Comparison of ENCODE assay signal across 12 cellular contexts in the genomic region with DNA sequence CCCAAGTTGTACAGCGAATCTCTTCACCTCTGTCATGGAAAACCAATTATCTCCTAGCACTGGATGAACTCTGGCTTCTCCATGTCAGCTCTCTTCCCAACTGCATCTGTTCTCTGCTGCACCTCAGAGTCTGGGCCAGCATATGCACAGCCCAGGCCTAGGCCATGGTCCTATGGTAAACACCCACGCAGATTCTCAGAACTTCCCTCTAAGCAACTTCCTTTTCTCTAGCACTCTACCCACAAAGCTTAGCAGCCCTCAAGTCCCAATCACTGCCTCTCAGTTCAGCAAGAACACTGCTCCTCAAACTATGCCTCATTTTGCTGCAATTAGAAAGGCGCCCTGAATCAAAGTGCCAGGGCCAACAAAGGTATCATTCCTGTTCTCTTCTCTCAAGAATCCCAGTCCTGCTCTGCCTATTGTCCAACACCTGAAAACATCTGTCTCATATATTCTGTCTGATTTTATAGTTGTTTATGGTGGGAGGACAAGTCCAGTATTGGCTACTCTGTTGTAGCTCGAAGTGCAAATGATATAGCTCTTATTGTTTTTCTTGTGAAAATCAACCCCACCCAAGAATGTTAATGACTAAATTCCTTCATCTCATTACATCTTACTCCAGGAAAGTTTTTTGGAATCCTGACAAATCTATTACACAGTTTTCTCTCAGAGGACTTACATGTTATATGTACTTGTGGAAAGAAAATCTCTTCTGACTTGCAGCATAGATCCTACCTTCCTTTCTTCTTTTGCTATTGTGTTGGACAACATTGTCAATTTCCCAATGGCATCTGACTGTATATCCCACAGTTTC.
DNase-seq lines count a peak whose midpoint lies in the region; ATAC-seq, FAIRE-seq and TF ChIP-seq lines count a peak whose summit lies in the region.
"Had no signal": no experiment of that assay in that cellular context is flagged by ENCODE, and none has a peak within 500 bp of the region (broad histone marks: within the 10 kb centered on the region; RNA-seq: fewer than 3 reads in every experiment).

No MANE protein-coding gene starts in this region.

- no peak for FAIRE-seq in D721Med (lab: Jason Lieb, UNC)
- FAIRE-seq: kidney had no signal

- peak; percentile 68 for DNase-seq in CD1c-positive myeloid dendritic cell (ENCODE audit: extremely low spot score)
- peak; percentile 88 for DNase-seq in OCI-M1 (lab: John Stamatoyannopoulos, UW)
- DNase-seq in posterior cingulate gyrus, result no peak
- DNase-seq in NCI-H1417 treated with DMSO at 0.1 percent for 48 hours (lab: John Stamatoyannopoulos, UW), result no peak
- DNase-seq in D721Med (ENCODE audit: insufficient read length, low spot score), result no peak
- no peak for DNase-seq in activated effector memory CD4-positive, alpha-beta T cell treated with Interleukin-2 at 50 U/mL for 16 hours
- DNase-seq: activated CD4-positive, alpha-beta memory T cell treated with anti-CD3 and anti-CD28 coated beads, Interleukin-2, amount 10 ng/mL, durations not matched to agents 7 days and 5 days; kidney; NCI-H1930; SHP77 had no signal

- intact Hi-C loops in posterior cingulate gyrus (cut with DNase I), result no loop called here

- no peak for TF ChIP-seq CTCF in D721Med (IDR thresholded peaks at IDR 0.05; ENCODE audit: insufficient read depth, missing control alignments)

- ATAC-seq in GM19397 (IDR thresholded peaks at IDR 0.05; ENCODE audit: unreplicated experiment) (peak; percentile 89), HG02973 (IDR thresholded peaks at IDR 0.05; ENCODE audit: unreplicated experiment) (peak; percentile 78)

Comparison
In these comparisons a context has a peak if more than half of its experiments do, and no peak if none do; other contexts are left out.
1. DNase-seq: peak in CD1c-positive myeloid dendritic cell (single experiment) and OCI-M1 (single experiment); none in posterior cingulate gyrus (0 of 10), NCI-H1417 treated with DMSO at 0.1 percent for 48 hours (single experiment), D721Med (single experiment) and activated effector memory CD4-positive, alpha-beta T cell treated with Interleukin-2 at 50 U/mL for 16 hours (single experiment).